In genomic region chr9:41033360-41033759, GRCh38 we compare ENCODE assay signal across 8 cellular contexts.
DNase-seq lines count a peak whose midpoint lies in the region; ATAC-seq, FAIRE-seq and TF ChIP-seq lines count a peak whose summit lies in the region.
"Not testable (repeated sequence)": the region's sequence is repeated elsewhere in the genome, so short reads cannot be mapped to it uniquely, and the experiment has no call there.

No MANE protein-coding gene starts in this region.

- not testable (repeated sequence) for FAIRE-seq in astrocyte (lab: Jason Lieb, UNC)

- H3K4me2 ChIP-seq in astrocyte (ENCODE audit: low read length); osteoblast (ENCODE audit: insufficient read depth, low read length): not testable (repeated sequence)

- peak overlapping the region; percentile 65 for H3K27ac ChIP-seq in astrocyte (ENCODE audit: low read depth, low read length)
- H3K27ac ChIP-seq in naive thymus-derived CD4-positive, alpha-beta T cell (ENCODE audit: low read depth, low read length); upper lobe of right lung: not testable (repeated sequence)
- H3K27ac ChIP-seq in osteoblast (ENCODE audit: low read depth, low read length) = peak overlapping the region; percentile 24

- intact Hi-C loops in naive thymus-derived CD4-positive, alpha-beta T cell (cut with micrococcal nuclease); upper lobe of right lung (cut with DNase I): not testable (repeated sequence)

- ATAC-seq in naive thymus-derived CD4-positive, alpha-beta T cell = peak; percentile 47
- ATAC-seq in upper lobe of right lung = peak; percentile 40

- POLR2A ChIA-PET in naive thymus-derived CD4-positive, alpha-beta T cell (lab: Charles Lee) = not testable (repeated sequence)

- H3K4me3 ChIP-seq in astrocyte (ENCODE audit: insufficient read depth, low read depth, low read length); choroid plexus epithelial cell (ENCODE audit: low read depth, low read length); naive thymus-derived CD4-positive, alpha-beta T cell (ENCODE audit: low read length); osteoblast (ENCODE audit: insufficient read depth, low read length); upper lobe of right lung: not testable (repeated sequence)

- H3K4me1 ChIP-seq in astrocyte (ENCODE audit: insufficient read depth, low read length) (peaks cover 11% of the 10 kb centered on the region), osteoblast (ENCODE audit: insufficient read depth, low read length) (peaks cover 13% of the 10 kb centered on the region)
- not testable (repeated sequence) for H3K4me1 ChIP-seq in naive thymus-derived CD4-positive, alpha-beta T cell (ENCODE audit: control insufficient read depth in 2 of 2, insufficient read depth in 2 of 2, low read length in 2 of 2); upper lobe of right lung

- not testable (repeated sequence) for H3K4me1 Mint-ChIP-seq in astrocyte (ENCODE audit: low read depth, unreplicated experiment); immature natural killer cell; naive thymus-derived CD4-positive, alpha-beta T cell

- not testable (repeated sequence) for H3K36me3 ChIP-seq in astrocyte (ENCODE audit: insufficient read depth, low read length); naive thymus-derived CD4-positive, alpha-beta T cell (ENCODE audit: control insufficient read depth in 2 of 3, insufficient read depth in 3 of 3, low read length in 3 of 3); osteoblast (ENCODE audit: insufficient read depth, low read length); upper lobe of right lung

- not testable (repeated sequence) for H3K27me3 Mint-ChIP-seq in astrocyte (ENCODE audit: low read depth, unreplicated experiment); immature natural killer cell (ENCODE audit: low read depth in 3 of 3); naive thymus-derived CD4-positive, alpha-beta T cell

- H3K9me3 ChIP-seq in astrocyte (ENCODE audit: insufficient read depth, low read depth, low read length); naive thymus-derived CD4-positive, alpha-beta T cell (ENCODE audit: control insufficient read depth in 2 of 3, low read length in 3 of 3); osteoblast (ENCODE audit: low read depth, low read length); upper lobe of right lung: not testable (repeated sequence)

- H3K36me3 Mint-ChIP-seq in astrocyte (ENCODE audit: low read depth, unreplicated experiment); immature natural killer cell: not testable (repeated sequence)
- peaks cover 0 to 12% (median 9%) of the 10 kb centered on the region in 5 donors for H3K36me3 Mint-ChIP-seq in naive thymus-derived CD4-positive, alpha-beta T cell

- H3K4me3 Mint-ChIP-seq in astrocyte (ENCODE audit: unreplicated experiment); immature natural killer cell; naive thymus-derived CD4-positive, alpha-beta T cell: not testable (repeated sequence)

- not testable (repeated sequence) for H2AFZ ChIP-seq in astrocyte (ENCODE audit: low read depth, low read length); osteoblast (ENCODE audit: low read length)

- not testable (repeated sequence) for H4K20me1 ChIP-seq in astrocyte (ENCODE audit: insufficient read depth, low read length); osteoblast (ENCODE audit: insufficient read depth, low read length)

- H3K9ac ChIP-seq in astrocyte (ENCODE audit: low read length) = not testable (repeated sequence)

- not testable (repeated sequence) for H3K27me3 ChIP-seq in astrocyte (ENCODE audit: insufficient read depth, low read length); naive thymus-derived CD4-positive, alpha-beta T cell (ENCODE audit: control insufficient read depth in 2 of 2, insufficient read depth in 2 of 2, low read length in 2 of 2); osteoblast (ENCODE audit: insufficient read depth, low read length); upper lobe of right lung

- H3K27ac Mint-ChIP-seq in astrocyte (ENCODE audit: unreplicated experiment); immature natural killer cell; naive thymus-derived CD4-positive, alpha-beta T cell: not testable (repeated sequence)

- TF ChIP-seq CTCF in astrocyte (IDR thresholded peaks at IDR 0.05; ENCODE audit: insufficient read depth, low read depth, low read length); choroid plexus epithelial cell (conservative IDR thresholded peaks at IDR 0.05; ENCODE audit: low read depth, low read length); osteoblast (IDR thresholded peaks at IDR 0.05; ENCODE audit: extremely low read depth, low read depth, low read length); upper lobe of right lung (IDR thresholded peaks at IDR 0.05): not testable (repeated sequence)

- CTCF ChIA-PET in naive thymus-derived CD4-positive, alpha-beta T cell (lab: Charles Lee) = not testable (repeated sequence)

- not testable (repeated sequence) for H3K9me3 Mint-ChIP-seq in astrocyte (ENCODE audit: unreplicated experiment); immature natural killer cell; naive thymus-derived CD4-positive, alpha-beta T cell

- DNase-seq in ELF-1 (ENCODE audit: low read depth, low spot score) = peak; percentile 2
- DNase-seq in astrocyte (ENCODE audit: low read depth); naive thymus-derived CD4-positive, alpha-beta T cell; osteoblast (ENCODE audit: insufficient read length, low spot score, missing footprints); upper lobe of right lung: not testable (repeated sequence)
- peak; percentile 14 for DNase-seq in choroid plexus epithelial cell (ENCODE audit: low read depth)
- peak; percentile 12 for DNase-seq in glomerular visceral epithelial cell (ENCODE audit: extremely low spot score)
- peak; percentile 53 to 69 (median 59) for DNase-seq in immature natural killer cell

- H3K79me2 ChIP-seq in astrocyte (ENCODE audit: insufficient read depth, low read length); osteoblast (ENCODE audit: insufficient read depth, low read length): not testable (repeated sequence)
